In genomic region chr15:101159096-101159935, GRCh38 we compare ENCODE assay signal across 12 cellular contexts.
DNase-seq lines count a peak whose midpoint lies in the region; ATAC-seq and TF ChIP-seq lines count a peak whose summit lies in the region.
"Had no signal": no experiment of that assay in that cellular context is flagged by ENCODE, and none has a peak within 500 bp of the region (broad histone marks: within the 10 kb centered on the region; RNA-seq: fewer than 3 reads in every experiment).

No MANE protein-coding gene starts in this region.

- no peaks in the 10 kb centered on the region for H3K27me3 ChIP-seq in RWPE2 (ENCODE audit: insufficient read depth, poor library complexity, severe bottlenecking)
- H3K27me3 ChIP-seq: colonic mucosa had no signal

- peaks cover 6% of the 10 kb centered on the region for H3K9me3 ChIP-seq in RWPE2 (ENCODE audit: severe bottlenecking)
- H3K9me3 ChIP-seq: colonic mucosa had no signal

- H3K4me1 Mint-ChIP-seq in chondrocyte (ENCODE audit: low read depth), result peaks cover 33% of the 10 kb centered on the region

- H3K4me3 Mint-ChIP-seq in chondrocyte (ENCODE audit: unreplicated experiment), result no peak overlapping the region

- no peak for TF ChIP-seq CTCF in RWPE2 (IDR thresholded peaks at IDR 0.05; ENCODE audit: poor library complexity, severe bottlenecking)
- no peak for TF ChIP-seq CTCF in chondrocyte (IDR thresholded peaks at IDR 0.05)

- H3K9me3 Mint-ChIP-seq in chondrocyte (ENCODE audit: low read depth), result peaks cover 7% of the 10 kb centered on the region

- no peaks in the 10 kb centered on the region for H3K4me1 ChIP-seq in RWPE2 (ENCODE audit: insufficient read depth, poor library complexity, severe bottlenecking)
- H3K4me1 ChIP-seq: colonic mucosa had no signal

- no peak for ATAC-seq in RWPE2 (ENCODE audit: low read depth)

- H3K27ac Mint-ChIP-seq in chondrocyte (ENCODE audit: unreplicated experiment), result peak overlapping the region; percentile 50

- no peaks in the 10 kb centered on the region for H3K36me3 ChIP-seq in RWPE2 (ENCODE audit: low read depth)
- H3K36me3 ChIP-seq: colonic mucosa had no signal

- no peak overlapping the region for H3K27ac ChIP-seq in RWPE2 (ENCODE audit: poor library complexity, severe bottlenecking)
- H3K27ac ChIP-seq: colonic mucosa, skin epidermis had no signal

- peak; percentile 33 for DNase-seq in activated T-cell treated with anti-CD3 and anti-CD28 coated beads for 24 hours (ENCODE audit: low read depth)
- DNase-seq in activated T-cell treated with anti-CD3 and anti-CD28 coated beads, Interleukin-2, amount 50 U/mL, for 1 hour, result no peak
- peak; percentile 62 for DNase-seq in RWPE2 (ENCODE audit: low spot score)
- DNase-seq in chondrocyte (ENCODE audit: low spot score), result no peak
- peak; percentile 14 for DNase-seq in stimulated activated CD4-positive, alpha-beta T cell treated with anti-CD3 and anti-CD28 coated beads, Interleukin-2, amount 100 ng/mL, for 4 hours (ENCODE audit: low read depth)
- DNase-seq in NCI-H2081 (lab: John Stamatoyannopoulos, UW), result no peak
- no peak for DNase-seq in kidney glomerular epithelial cell (lab: John Stamatoyannopoulos, UW)
- DNase-seq in NOMO-1 treated with dmso at 0.1 percent for 144 hours (lab: John Stamatoyannopoulos, UW; ENCODE audit: unreplicated experiment), result no peak
- DNase-seq: colonic mucosa, DMS153, KG1 had no signal

- no peak overlapping the region for H3K4me3 ChIP-seq in RWPE2 (ENCODE audit: severe bottlenecking)
- H3K4me3 ChIP-seq: colonic mucosa, skin epidermis had no signal

- H3K36me3 Mint-ChIP-seq in chondrocyte (ENCODE audit: low read depth), result peaks cover 4% of the 10 kb centered on the region

- H3K27me3 Mint-ChIP-seq in chondrocyte (ENCODE audit: low read depth), result no peaks in the 10 kb centered on the region

Comparison
In these comparisons a context has a peak if more than half of its experiments do, and no peak if none do; other contexts are left out.
1. DNase-seq: peak in activated T-cell treated with anti-CD3 and anti-CD28 coated beads for 24 hours (single experiment), RWPE2 (single experiment) and stimulated activated CD4-positive, alpha-beta T cell treated with anti-CD3 and anti-CD28 coated beads, Interleukin-2, amount 100 ng/mL, for 4 hours (single experiment); none in activated T-cell treated with anti-CD3 and anti-CD28 coated beads, Interleukin-2, amount 50 U/mL, for 1 hour (single experiment), chondrocyte (single experiment), NCI-H2081 (0 of 2), kidney glomerular epithelial cell (single experiment) and NOMO-1 treated with dmso at 0.1 percent for 144 hours (single experiment).